Comparison of ENCODE assay signal across 8 cellular contexts in the genomic region with DNA sequence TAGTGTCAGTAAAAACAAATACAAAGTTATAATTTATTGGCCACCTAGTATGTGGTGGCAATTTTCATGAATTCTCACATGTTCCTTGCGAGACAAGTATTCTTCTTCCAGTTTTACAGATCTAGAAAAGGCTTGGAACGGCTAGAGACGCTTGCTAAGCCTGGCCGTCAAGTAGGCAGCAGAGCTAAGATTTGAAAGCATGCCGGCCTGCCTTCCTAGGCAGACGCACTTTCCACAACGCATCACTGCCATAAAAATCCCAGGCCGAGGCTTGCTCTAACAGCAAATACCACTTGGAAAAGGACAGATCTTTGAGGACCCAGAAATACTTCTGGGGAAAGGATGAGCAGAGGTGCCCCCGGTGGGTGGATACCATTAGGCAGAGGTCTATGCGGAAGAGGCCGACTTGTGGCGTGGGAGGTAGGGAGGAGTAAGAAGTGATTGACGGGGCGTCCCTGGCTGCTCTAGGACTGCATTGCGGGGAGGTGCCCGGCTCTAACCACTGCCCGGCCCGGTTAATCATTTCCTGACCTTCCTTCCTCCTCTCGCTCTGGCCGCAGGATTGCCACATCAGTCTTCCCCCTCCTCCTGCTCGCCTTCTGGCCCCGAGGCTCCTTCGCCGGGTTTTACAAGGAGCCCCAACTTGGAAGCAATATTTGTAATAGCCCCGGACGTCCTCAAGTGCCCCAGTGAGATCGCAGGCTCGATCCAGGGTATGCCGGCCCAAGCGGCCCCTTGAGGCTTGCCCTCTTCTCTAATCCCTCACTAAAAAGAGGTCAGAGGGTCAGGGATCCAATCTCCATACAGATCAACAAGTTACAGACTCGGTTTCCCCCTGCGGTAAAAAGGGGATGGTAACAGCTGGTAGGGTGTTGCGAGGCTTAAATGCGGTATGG. TPM values are rescaled to one million over a fixed set of nuclear protein-coding genes. Genes with fewer than 3 reads are reported as not detected.
DNase-seq lines count a peak whose midpoint lies in the region; ATAC-seq and TF ChIP-seq lines count a peak whose summit lies in the region.

No MANE protein-coding gene starts in this region.

- H4K20me1 ChIP-seq in DND-41 (ENCODE audit: insufficient read depth, low read length) = peaks cover 18% of the 10 kb centered on the region; the same call in 1 of the 2 replicates

- peaks cover 54% of the 10 kb centered on the region for H3K4me1 Mint-ChIP-seq in chondrocyte (ENCODE audit: low read depth)

- TF ChIP-seq CTCF in DND-41 (IDR thresholded peaks at IDR 0.05; ENCODE audit: borderline replicate concordance, extremely low read depth, low read length, poor library complexity, severe bottlenecking) (no peak), chondrocyte (IDR thresholded peaks at IDR 0.05) (no peak), left lung (IDR thresholded peaks at IDR 0.05) (no peak)

- H3K27me3 ChIP-seq in DND-41 (ENCODE audit: insufficient read depth, low read length, poor library complexity) (no peaks in the 10 kb centered on the region), left lung (no peaks in the 10 kb centered on the region)

- ATAC-seq in DND-41 (ENCODE audit: insufficient read depth, low read depth) (no peak), GM21786 (IDR thresholded peaks at IDR 0.05; ENCODE audit: unreplicated experiment) (peak; percentile 56), left lung (peak; percentile 61)
- peak; percentile 36 to 39 for ATAC-seq in activated CD4-positive, CD25-positive, alpha-beta regulatory T cell treated with anti-CD3 and anti-CD28 coated beads, Interleukin-2, amount 50 U/mL, for 24 hours

- DNase-seq in DND-41 = no peak
- DNase-seq in KG1 (lab: John Stamatoyannopoulos, UW) = peak; percentile 74
- DNase-seq in chondrocyte (ENCODE audit: low spot score) = no peak
- DNase-seq in left lung = peak; percentile 96 to 98
- peak; percentile 56 to 58 for DNase-seq in stimulated activated CD4-positive, alpha-beta T cell treated with anti-CD3 and anti-CD28 coated beads, Interleukin-2, amount 100 ng/mL, for 48 hours
- no peak for DNase-seq in NCI-H2107 treated with DMSO at 0.1 percent for 48 hours (lab: John Stamatoyannopoulos, UW; ENCODE audit: unreplicated experiment)

- no peak overlapping the region; the same call in 1 of the 2 replicates for H2AFZ ChIP-seq in DND-41 (ENCODE audit: low read depth, low read length)

- peaks cover 35% of the 10 kb centered on the region for H3K79me2 ChIP-seq in DND-41 (ENCODE audit: insufficient read depth, low read length)

- H3K4me2 ChIP-seq in DND-41 (ENCODE audit: insufficient read depth, low read length) = peak overlapping the region; percentile 90

- no peaks in the 10 kb centered on the region for H3K9me3 ChIP-seq in DND-41 (ENCODE audit: insufficient read depth, low read length, severe bottlenecking)
- H3K9me3 ChIP-seq in left lung = no peaks in the 10 kb centered on the region

- no peak overlapping the region for H3K27ac ChIP-seq in DND-41 (ENCODE audit: low read length)
- peak overlapping the region; percentile 99 to 100 for H3K27ac ChIP-seq in left lung

- no peaks in the 10 kb centered on the region for H3K36me3 Mint-ChIP-seq in chondrocyte (ENCODE audit: low read depth)

- peaks cover 32% of the 10 kb centered on the region for H3K4me1 ChIP-seq in DND-41 (ENCODE audit: insufficient read depth, low read length)
- H3K4me1 ChIP-seq in left lung = peaks cover 41 to 72% of the 10 kb centered on the region in 2 donors

- intact Hi-C loops in left lung (cut with DNase I) = loop anchor here in 1 of 2 donors (10.0 kb wide), 1 partner anchor 92 kb away; the partner anchor contains the start of gene FBXL22

- H3K9ac ChIP-seq in DND-41 (ENCODE audit: low read depth, low read length) = peak overlapping the region; percentile 50; the same call in 1 of the 2 replicates

- H3K4me3 ChIP-seq in DND-41 (ENCODE audit: low read depth in 1 of 2, low read length in 2 of 2) (peak overlapping the region in 1 of 2 experiments; percentile 62; a peak in 2 of 4 replicates), left lung (peak overlapping the region; percentile 54 to 89)

- H3K4me3 Mint-ChIP-seq in chondrocyte (ENCODE audit: unreplicated experiment) = peak overlapping the region; percentile 77

- no peaks in the 10 kb centered on the region for H3K27me3 Mint-ChIP-seq in chondrocyte (ENCODE audit: low read depth)

- no peaks in the 10 kb centered on the region for H3K36me3 ChIP-seq in DND-41 (ENCODE audit: insufficient read depth, low read length)
- no peaks in the 10 kb centered on the region for H3K36me3 ChIP-seq in left lung

- H3K27ac Mint-ChIP-seq in chondrocyte (ENCODE audit: unreplicated experiment) = peak overlapping the region; percentile 88

- no peaks in the 10 kb centered on the region for H3K9me3 Mint-ChIP-seq in chondrocyte (ENCODE audit: low read depth)

RNA-seq across cellular contexts. Expression of gene USP3, which starts 1.3 kb away (rescaled TPM):
- total RNA-seq in chondrocyte (27.6 to 30.6 TPM (median 28.7 TPM) in 3 replicates), left lung (10 to 100 TPM; 53.5 to 80.7 TPM)

Comparison
In these comparisons a context has a peak if more than half of its experiments do, and no peak if none do; other contexts are left out.
1. DNase-seq: peak in KG1 (single experiment), left lung (2 of 2) and stimulated activated CD4-positive, alpha-beta T cell treated with anti-CD3 and anti-CD28 coated beads, Interleukin-2, amount 100 ng/mL, for 48 hours (2 of 2); none in DND-41 (single experiment), chondrocyte (single experiment) and NCI-H2107 treated with DMSO at 0.1 percent for 48 hours (single experiment).